In genomic region chr14:20799955-20800544, GRCh38 we compare ENCODE assay signal across 9 cellular contexts. TPM values are rescaled to one million over a fixed set of nuclear protein-coding genes. Genes with fewer than 3 reads are reported as not detected.
DNase-seq lines count a peak whose midpoint lies in the region; ATAC-seq, FAIRE-seq and TF ChIP-seq lines count a peak whose summit lies in the region.
"Had no signal": no experiment of that assay in that cellular context is flagged by ENCODE, and none has a peak within 500 bp of the region (broad histone marks: within the 10 kb centered on the region; RNA-seq: fewer than 3 reads in every experiment).

No MANE protein-coding gene starts in this region.

- intact Hi-C loops in pancreas (cut with DNase I), result no loop called here

- H3K27me3 ChIP-seq in BLaER1, result no peaks in the 10 kb centered on the region
- H3K27me3 ChIP-seq in Peyer's patch, result no peaks in the 10 kb centered on the region
- H3K27me3 ChIP-seq in right atrium auricular region, result no peaks in the 10 kb centered on the region
- H3K27me3 ChIP-seq in pancreas, result peaks cover 0 to 3% (median 0%) of the 10 kb centered on the region in 4 donors
- H3K27me3 ChIP-seq in foreskin keratinocyte, result no peaks in the 10 kb centered on the region

- in situ Hi-C loops in ACHN (cut with HindIII; ENCODE audit: low pct_ligation_motif_present, low pct_unique_long_range_greater_than_20kb, low sequenced_read_pairs), result no loop called here

- H4K20me1 ChIP-seq in BLaER1, result no peaks in the 10 kb centered on the region

- FAIRE-seq in pancreas (lab: Jason Lieb, UNC), result no peak

- H3K4me1 ChIP-seq in BLaER1, result peaks cover 14% of the 10 kb centered on the region
- peaks cover 0 to 15% (median 7%) of the 10 kb centered on the region in 4 donors for H3K4me1 ChIP-seq in Peyer's patch
- peaks cover 0 to 27% of the 10 kb centered on the region in 2 donors for H3K4me1 ChIP-seq in right atrium auricular region
- peaks cover 6 to 32% (median 10%) of the 10 kb centered on the region in 3 donors for H3K4me1 ChIP-seq in pancreas
- no peaks in the 10 kb centered on the region for H3K4me1 ChIP-seq in foreskin keratinocyte

- H3K4me2 ChIP-seq in BLaER1, result peak overlapping the region; percentile 38

- TF ChIP-seq CTCF in Peyer's patch (IDR thresholded peaks at IDR 0.05) (no peak), right atrium auricular region (IDR thresholded peaks at IDR 0.05) (no peak), pancreas (IDR thresholded peaks at IDR 0.05) (no peak), foreskin keratinocyte (conservative IDR thresholded peaks at IDR 0.05) (no peak)

- H3K4me3 ChIP-seq in BLaER1 (no peak overlapping the region), Peyer's patch (peak overlapping the region in 1 of 4 donors; percentile 38), right atrium auricular region (peak overlapping the region; percentile 24 to 49), pancreas (peak overlapping the region; percentile 5 to 42 (median 27))

- no peaks in the 10 kb centered on the region for H3K9me3 ChIP-seq in BLaER1
- no peaks in the 10 kb centered on the region for H3K9me3 ChIP-seq in Peyer's patch
- H3K9me3 ChIP-seq in right atrium auricular region, result no peaks in the 10 kb centered on the region
- H3K9me3 ChIP-seq in pancreas, result no peaks in the 10 kb centered on the region

- ATAC-seq in pancreas (peak in 3 of 4 donors; percentile 17 to 26 (median 22)), foreskin keratinocyte (no peak)

- TF ChIP-seq POLR2A in Peyer's patch (IDR thresholded peaks at IDR 0.05), result no peak

- H3K9ac ChIP-seq in BLaER1, result no peak overlapping the region

- WGBS in pancreas, 2 donors, result 19 to 24% methylated on average over 8 of the region's 8 CpGs

- no peak overlapping the region for H3K27ac ChIP-seq in BLaER1
- peak overlapping the region in 3 of 4 donors; percentile 26 to 67 (median 63) for H3K27ac ChIP-seq in Peyer's patch
- peak overlapping the region; percentile 58 to 80 for H3K27ac ChIP-seq in right atrium auricular region
- H3K27ac ChIP-seq in pancreas, result peak overlapping the region in 3 of 4 donors; percentile 11 to 82 (median 71)
- H3K27ac ChIP-seq in foreskin keratinocyte, result no peak overlapping the region
- H3K27ac ChIP-seq: WERI-Rb-1 had no signal

- H3K36me3 ChIP-seq in BLaER1 (no peaks in the 10 kb centered on the region), Peyer's patch (no peaks in the 10 kb centered on the region), right atrium auricular region (no peaks in the 10 kb centered on the region), pancreas (no peaks in the 10 kb centered on the region)
- H3K36me3 ChIP-seq: WERI-Rb-1 had no signal

- DNase-seq in Peyer's patch (peak in 2 of 3 donors; percentile 65), right atrium auricular region (ENCODE audit: low spot score) (peak; percentile 68), pancreas (peak in 2 of 6 donors; percentile 26 to 41), ACHN (no peak), SHP77 treated with DMSO at 0.1 percent for 48 hours (lab: John Stamatoyannopoulos, UW) (no peak), foreskin keratinocyte (no peak)
- DNase-seq in activated CD4-positive, CD25-positive, alpha-beta regulatory T cell (lab: John Stamatoyannopoulos, UW), result no peak
- DNase-seq: WERI-Rb-1 had no signal

RNA-seq across cellular contexts. Expression of gene RNASE1, which starts 2.6 kb away (rescaled TPM):
- total RNA-seq in Peyer's patch, result 100 to 1,000 TPM in 2 of 4 donors, 10 to 100 TPM in 2; 35.5 to 131 (median 90.6) TPM
- total RNA-seq in right atrium auricular region, result 100 to 1,000 TPM; 230 to 343 TPM
- 100 to 1,000 TPM; 281 to 696 (median 362) TPM for total RNA-seq in pancreas
- polyA plus RNA-seq in pancreas, result 100 to 1,000 TPM; 144 to 177 TPM
- not detected in 2 replicates for total RNA-seq in foreskin keratinocyte
- not detected in 2 replicates for polyA plus RNA-seq in foreskin keratinocyte

RNA-seq across cellular contexts. Expression of gene RNASE6, which starts 19.0 kb away (rescaled TPM):
- total RNA-seq in Peyer's patch (10 to 100 TPM in 1 of 4 donors, 1 to 10 TPM in 3; 3.7 to 21.5 (median 6.5) TPM), right atrium auricular region (10 to 100 TPM in 1 of 2 donors, 1 to 10 TPM in 1; 6.6 to 10.9 TPM), pancreas (1 to 10 TPM in 3 of 6 donors, under 1 TPM in 3; 0.31 to 9.9 (median 1.5) TPM), foreskin keratinocyte (not detected in 2 replicates)
- polyA plus RNA-seq in pancreas (1 to 10 TPM in 1 of 2 donors, under 1 TPM in 1; 0.99 to 1.1 TPM), foreskin keratinocyte (not detected in 2 replicates)

RNA-seq across cellular contexts. Expression of gene EDDM3B, which starts 31.8 kb away (rescaled TPM):
- total RNA-seq in Peyer's patch (not detected), right atrium auricular region (not detected), pancreas (not detected), foreskin keratinocyte (not detected in 2 replicates)
- polyA plus RNA-seq in pancreas (not detected), foreskin keratinocyte (not detected in 2 replicates)

RNA-seq across cellular contexts. Expression of gene EDDM3A, which starts 54.4 kb away (rescaled TPM):
- total RNA-seq in Peyer's patch (not detected), right atrium auricular region (not detected), pancreas (not detected), foreskin keratinocyte (not detected in 2 replicates)
- polyA plus RNA-seq in pancreas (not detected), foreskin keratinocyte (not detected in 2 replicates)

Comparison
In these comparisons a context has a peak if more than half of its experiments do, and no peak if none do; other contexts are left out.
1. H3K27ac ChIP-seq: peak in Peyer's patch (3 of 4), right atrium auricular region (2 of 2) and pancreas (3 of 4); none in BLaER1 (single experiment) and foreskin keratinocyte (single experiment).
2. DNase-seq: peak in Peyer's patch (2 of 3) and right atrium auricular region (single experiment); none in ACHN (single experiment), activated CD4-positive, CD25-positive, alpha-beta regulatory T cell (0 of 4), SHP77 treated with DMSO at 0.1 percent for 48 hours (single experiment) and foreskin keratinocyte (0 of 2).
3. RNA of gene RNASE1, which starts 2.6 kb away (total RNA-seq): 281 to 696 TPM in pancreas, 230 to 343 TPM in right atrium auricular region and 35.5 to 131 TPM in Peyer's patch; not detected in foreskin keratinocyte; every median in the first group is over 10 times any median in the second.